Comparison of ENCODE assay signal across 16 cellular contexts in the genomic region with DNA sequence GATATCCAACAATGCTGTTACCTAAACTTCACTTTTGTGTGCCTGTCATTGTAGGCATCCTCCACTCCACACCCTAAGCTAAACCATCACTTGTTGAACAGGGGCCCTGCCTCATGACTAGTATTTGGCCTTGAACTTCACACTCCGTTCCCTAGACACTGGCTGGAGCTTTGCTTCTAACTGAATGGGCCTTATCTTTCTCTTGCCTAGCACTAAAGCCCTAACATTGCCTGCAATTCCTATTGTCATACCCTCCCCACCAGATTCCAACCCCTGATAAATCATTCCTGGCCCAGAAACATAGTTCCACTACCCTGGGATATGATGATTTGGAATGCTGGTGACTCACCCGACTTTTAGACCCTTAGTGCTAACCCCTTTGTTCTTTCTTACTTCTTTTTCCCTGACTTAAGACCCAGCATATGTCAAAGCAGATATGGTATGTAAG. TPM values are rescaled to one million over a fixed set of nuclear protein-coding genes. Genes with fewer than 3 reads are reported as not detected.
DNase-seq lines count a peak whose midpoint lies in the region; FAIRE-seq and TF ChIP-seq lines count a peak whose summit lies in the region.
"Had no signal": no experiment of that assay in that cellular context is flagged by ENCODE, and none has a peak within 500 bp of the region (broad histone marks: within the 10 kb centered on the region; RNA-seq: fewer than 3 reads in every experiment).

No MANE protein-coding gene starts in this region.

- H3K9me3 ChIP-seq in A673 (ENCODE audit: low read depth, low read length, poor library complexity, severe bottlenecking) (no peaks in the 10 kb centered on the region), tibial nerve (no peaks in the 10 kb centered on the region)
- H3K9me3 ChIP-seq: BLaER1 treated with 17β-estradiol and CSF1 and Interleukin-3, amounts not matched to agents 10 nM and 100 nM had no signal

- TF ChIP-seq EP300 in tibial nerve (IDR thresholded peaks at IDR 0.05), result no peak

- no peak for DNase-seq in H54 (ENCODE audit: insufficient read length, low spot score)
- DNase-seq in RPMI7951 (ENCODE audit: low read depth), result peak; percentile 80
- peak; percentile 21 for DNase-seq in glomerular visceral epithelial cell (ENCODE audit: extremely low spot score)
- no peak for DNase-seq in progenitor cell of endocrine pancreas (ENCODE audit: low spot score, unreplicated experiment)
- DNase-seq in A673 (ENCODE audit: low spot score), result no peak
- DNase-seq in NCI-H146 treated with DMSO at 0.1 percent for 48 hours (lab: John Stamatoyannopoulos, UW; ENCODE audit: unreplicated experiment), result no peak
- DNase-seq in tibial nerve (ENCODE audit: low spot score in 2 of 2), result no peak
- DNase-seq in stimulated activated CD4-positive, alpha-beta T cell treated with anti-CD3 and anti-CD28 coated beads, Interleukin-4, amount 100 ng/mL, for 1 hour, result no peak
- DNase-seq: activated naive CD8-positive, alpha-beta T cell treated with anti-CD3 and anti-CD28 coated beads, Interleukin-2, amount 10 ng/mL, durations not matched to agents 7 days and 5 days; NCI-H1436 treated with DMSO at 0.1 percent for 48 hours; NCI-H82; SHP77 treated with DMSO at 0.1 percent for 48 hours; stimulated activated CD4-positive, alpha-beta T cell treated with anti-CD3 and anti-CD28 coated beads, Interleukin-2, amount 100 ng/mL, for 48 hours; stimulated activated naive B cell treated with anti-CD40 and anti-IgM and Interleukin-4, amounts not matched to agents 10 μg/mL and 1 μg/mL and 100 μg/mL, for 72 hours had no signal

- WGBS in tibial nerve, 2 donors, result 49 to 69% methylated on average over 2 of the region's 2 CpGs

- BruUV-seq in A673 (replicated peaks; lab: Mats Ljungman, UMichigan), result no TSS peak

- peaks cover 15% of the 10 kb centered on the region for H3K4me1 Mint-ChIP-seq in progenitor cell of endocrine pancreas (ENCODE audit: low read depth)
- H3K4me1 Mint-ChIP-seq: activated naive CD8-positive, alpha-beta T cell treated with anti-CD3 and anti-CD28 coated beads, Interleukin-2, amount 10 ng/mL, durations not matched to agents 7 days and 5 days had no signal

- CTCF ChIA-PET in A673 (lab: Charles Lee), result no interaction called here

- no peak for TF ChIP-seq POLR2A in H54 (IDR thresholded peaks at IDR 0.05; ENCODE audit: low read depth, low read length)
- TF ChIP-seq POLR2A in tibial nerve (IDR thresholded peaks at IDR 0.05), result no peak

- no peaks in the 10 kb centered on the region for H3K9me3 Mint-ChIP-seq in progenitor cell of endocrine pancreas (ENCODE audit: low read depth)
- H3K9me3 Mint-ChIP-seq: activated naive CD8-positive, alpha-beta T cell treated with anti-CD3 and anti-CD28 coated beads, Interleukin-2, amount 10 ng/mL, durations not matched to agents 7 days and 5 days; stimulated activated naive B cell treated with anti-CD40 and anti-IgM and Interleukin-4, amounts not matched to agents 10 μg/mL and 1 μg/mL and 100 μg/mL, for 72 hours had no signal

- peak overlapping the region; percentile 11 for H3K27ac Mint-ChIP-seq in progenitor cell of endocrine pancreas
- H3K27ac Mint-ChIP-seq: activated naive CD8-positive, alpha-beta T cell treated with anti-CD3 and anti-CD28 coated beads, Interleukin-2, amount 10 ng/mL, durations not matched to agents 7 days and 5 days; stimulated activated naive B cell treated with anti-CD40 and anti-IgM and Interleukin-4, amounts not matched to agents 10 μg/mL and 1 μg/mL and 100 μg/mL, for 72 hours had no signal

- no peaks in the 10 kb centered on the region for H3K36me3 Mint-ChIP-seq in progenitor cell of endocrine pancreas (ENCODE audit: insufficient read depth)
- H3K36me3 Mint-ChIP-seq: activated naive CD8-positive, alpha-beta T cell treated with anti-CD3 and anti-CD28 coated beads, Interleukin-2, amount 10 ng/mL, durations not matched to agents 7 days and 5 days; stimulated activated naive B cell treated with anti-CD40 and anti-IgM and Interleukin-4, amounts not matched to agents 10 μg/mL and 1 μg/mL and 100 μg/mL, for 72 hours had no signal

- H3K4me3 ChIP-seq in A673 (ENCODE audit: low read depth, low read length, poor library complexity, severe bottlenecking) (no peak overlapping the region), tibial nerve (no peak overlapping the region)
- H3K4me3 ChIP-seq: BLaER1 treated with 17β-estradiol and CSF1 and Interleukin-3, amounts not matched to agents 10 nM and 100 nM had no signal

- TF ChIP-seq CTCF in progenitor cell of endocrine pancreas (IDR thresholded peaks at IDR 0.05; ENCODE audit: unreplicated experiment) (no peak), A673 (conservative IDR thresholded peaks at IDR 0.05; ENCODE audit: low read depth, low read length) (no peak), tibial nerve (IDR thresholded peaks at IDR 0.05) (no peak)

- peak; percentile 90 for FAIRE-seq in H54 (lab: Jason Lieb, UNC)

- intact Hi-C loops in A673 (cut with micrococcal nuclease; ENCODE audit: unreplicated experiment), result no loop called here

- H3K27ac ChIP-seq in A673 (ENCODE audit: low read depth, low read length, poor library complexity, severe bottlenecking), result no peak overlapping the region
- H3K27ac ChIP-seq in tibial nerve, result peak overlapping the region in 2 of 4 donors; percentile 52 to 69

- H3K36me3 ChIP-seq in A673 (ENCODE audit: insufficient read depth, low read length, poor library complexity, severe bottlenecking) (no peaks in the 10 kb centered on the region), tibial nerve (no peaks in the 10 kb centered on the region)
- H3K36me3 ChIP-seq: BLaER1 treated with 17β-estradiol and CSF1 and Interleukin-3, amounts not matched to agents 10 nM and 100 nM had no signal

- POLR2A ChIA-PET in A673 (lab: Charles Lee; ENCODE audit: low non-redundant PET), result no interaction called here

- H3K27me3 ChIP-seq in A673 (replicated peaks; ENCODE audit: insufficient read depth, low read depth, low read length, poor library complexity) (no peaks in the 10 kb centered on the region), tibial nerve (no peaks in the 10 kb centered on the region)
- H3K27me3 ChIP-seq: BLaER1 treated with 17β-estradiol and CSF1 and Interleukin-3, amounts not matched to agents 10 nM and 100 nM had no signal

- H3K4me3 Mint-ChIP-seq in progenitor cell of endocrine pancreas (ENCODE audit: low read depth), result no peak overlapping the region
- H3K4me3 Mint-ChIP-seq: activated naive CD8-positive, alpha-beta T cell treated with anti-CD3 and anti-CD28 coated beads, Interleukin-2, amount 10 ng/mL, durations not matched to agents 7 days and 5 days; stimulated activated naive B cell treated with anti-CD40 and anti-IgM and Interleukin-4, amounts not matched to agents 10 μg/mL and 1 μg/mL and 100 μg/mL, for 72 hours had no signal

- H3K27me3 Mint-ChIP-seq in progenitor cell of endocrine pancreas, result no peaks in the 10 kb centered on the region
- H3K27me3 Mint-ChIP-seq: stimulated activated naive B cell treated with anti-CD40 and anti-IgM and Interleukin-4, amounts not matched to agents 10 μg/mL and 1 μg/mL and 100 μg/mL, for 72 hours had no signal

- H3K4me1 ChIP-seq in A673 (ENCODE audit: insufficient read depth, low read length, poor library complexity, severe bottlenecking), result no peaks in the 10 kb centered on the region
- H3K4me1 ChIP-seq in tibial nerve, result peaks cover 0 to 23% (median 2%) of the 10 kb centered on the region in 4 donors

RNA-seq across cellular contexts. Expression of a gene that starts 24.2 kb away (rescaled TPM):
- 18.9 and 19.7 TPM in 2 replicates for total RNA-seq in RPMI7951 (2014; rRNA removed; shearing (Covaris generic))
- total RNA-seq in progenitor cell of endocrine pancreas (37.2 and 38.6 TPM in 2 replicates), A673 (2021) (0.90 and 1.3 TPM in 2 replicates), tibial nerve (100 to 1,000 TPM; 199 to 606 (median 388) TPM)
- total RNA-seq: activated naive CD8-positive, alpha-beta T cell treated with anti-CD3 and anti-CD28 coated beads, Interleukin-2, amount 10 ng/mL, durations not matched to agents 7 days and 5 days; G401 had no signal

Comparison
In these comparisons a context has a peak if more than half of its experiments do, and no peak if none do; other contexts are left out.
1. DNase-seq: peak in RPMI7951 (single experiment) and glomerular visceral epithelial cell (single experiment); none in H54 (single experiment), progenitor cell of endocrine pancreas (single experiment), A673 (single experiment), NCI-H146 treated with DMSO at 0.1 percent for 48 hours (single experiment), tibial nerve (0 of 2) and stimulated activated CD4-positive, alpha-beta T cell treated with anti-CD3 and anti-CD28 coated beads, Interleukin-4, amount 100 ng/mL, for 1 hour (single experiment).